In genomic region chr2:71332413-71332866, GRCh38 we compare ENCODE assay signal across 8 cellular contexts. TPM values are rescaled to one million over a fixed set of nuclear protein-coding genes. Genes with fewer than 3 reads are reported as not detected.
DNase-seq lines count a peak whose midpoint lies in the region; ATAC-seq and TF ChIP-seq lines count a peak whose summit lies in the region.

No MANE protein-coding gene starts in this region.

- peak overlapping the region; percentile 97 for H3K27ac Mint-ChIP-seq in stimulated activated naive CD8-positive, alpha-beta T cell treated with anti-CD3 and anti-CD28 coated beads, Interleukin-15, Interleukin-2, amounts not matched to agents 100 ng/mL and 50 ng/mL, for 24 hours

- no peak overlapping the region for H2BK12ac ChIP-seq in mesenchymal stem cell (ENCODE audit: low read length in 2 of 2)

- peak overlapping the region in 1 of 2 experiments; percentile 95 for H3K18ac ChIP-seq in mesenchymal stem cell (ENCODE audit: low read depth in 1 of 2, low read length in 2 of 2)

- H3K9ac ChIP-seq in mesenchymal stem cell (ENCODE audit: low read length) = peak overlapping the region; percentile 99

- DNase-seq in stimulated activated naive CD8-positive, alpha-beta T cell treated with anti-CD3 and anti-CD28 coated beads, Interleukin-15, Interleukin-2, amounts not matched to agents 100 U/mL and 50 U/mL, for 24 hours = no peak
- DNase-seq in astrocyte of the spinal cord (ENCODE audit: low read depth, low spot score) (peak; percentile 13), mesenchymal stem cell (no peak), aorta (no peak), sciatic nerve (ENCODE audit: low spot score) (no peak), dedifferentiated amniotic fluid mesenchymal stem cell (ENCODE audit: extremely low spot score) (no peak)

- H4K8ac ChIP-seq in mesenchymal stem cell (ENCODE audit: low read length) = no peak overlapping the region

- H3K4me1 Mint-ChIP-seq in stimulated activated naive CD8-positive, alpha-beta T cell treated with anti-CD3 and anti-CD28 coated beads, Interleukin-15, Interleukin-2, amounts not matched to agents 100 ng/mL and 50 ng/mL, for 24 hours (ENCODE audit: low read depth) = peaks cover 49% of the 10 kb centered on the region

- H3K14ac ChIP-seq in mesenchymal stem cell (ENCODE audit: low read length in 2 of 2) = no peak overlapping the region

- H2AK5ac ChIP-seq in mesenchymal stem cell (ENCODE audit: low read length, severe bottlenecking) = no peak overlapping the region

- H2BK120ac ChIP-seq in mesenchymal stem cell (ENCODE audit: low read depth, low read length) = no peak overlapping the region

- no peak for TF ChIP-seq CTCF in astrocyte of the spinal cord (IDR thresholded peaks at IDR 0.05; ENCODE audit: low read depth, low read length)

- intact Hi-C loops in aorta (cut with DNase I) (loop anchor here in 1 of 2 donors (10.0 kb wide), 1 partner anchor 108 kb away; the partner anchor contains the start of gene PAIP2B), sciatic nerve (cut with DNase I) (no loop called here)

- H3K9me3 Mint-ChIP-seq in stimulated activated naive CD8-positive, alpha-beta T cell treated with anti-CD3 and anti-CD28 coated beads, Interleukin-15, Interleukin-2, amounts not matched to agents 100 ng/mL and 50 ng/mL, for 24 hours = no peaks in the 10 kb centered on the region

- no peaks in the 10 kb centered on the region for H3K79me1 ChIP-seq in mesenchymal stem cell (replicated peaks; ENCODE audit: low read length, poor library complexity, severe bottlenecking)

- H2BK5ac ChIP-seq in mesenchymal stem cell (ENCODE audit: low read depth, low read length, poor library complexity, severe bottlenecking) = no peak overlapping the region

- H3K23ac ChIP-seq in mesenchymal stem cell (ENCODE audit: low read length in 2 of 2) = no peak overlapping the region

- H4K91ac ChIP-seq in mesenchymal stem cell (ENCODE audit: low read length) = no peak overlapping the region

- peak overlapping the region; percentile 98 for H3K4me3 Mint-ChIP-seq in stimulated activated naive CD8-positive, alpha-beta T cell treated with anti-CD3 and anti-CD28 coated beads, Interleukin-15, Interleukin-2, amounts not matched to agents 100 ng/mL and 50 ng/mL, for 24 hours

- H3K9me3 ChIP-seq in mesenchymal stem cell (ENCODE audit: control insufficient read depth, low read length) = no peaks in the 10 kb centered on the region
- H3K9me3 ChIP-seq in aorta (ENCODE audit: control insufficient read depth, low read length) = no peaks in the 10 kb centered on the region

- H3K27me3 ChIP-seq in mesenchymal stem cell (ENCODE audit: control insufficient read depth in 1 of 2, insufficient read depth in 1 of 2, low read length in 2 of 2) (no peaks in the 10 kb centered on the region), aorta (ENCODE audit: control insufficient read depth in 1 of 2, insufficient read depth in 2 of 2, low read length in 1 of 2) (no peaks in the 10 kb centered on the region)

- H2BK15ac ChIP-seq in mesenchymal stem cell (ENCODE audit: low read depth, poor library complexity, severe bottlenecking) = no peak overlapping the region

- H3K27ac ChIP-seq in mesenchymal stem cell (ENCODE audit: low read length, poor library complexity, severe bottlenecking) = no peak overlapping the region
- peak overlapping the region in 1 of 2 donors; percentile 54 for H3K27ac ChIP-seq in aorta (ENCODE audit: low read depth in 1 of 2, low read length in 2 of 2)

- ATAC-seq in stimulated activated naive CD8-positive, alpha-beta T cell treated with anti-CD3 and anti-CD28 coated beads, Interleukin-15, Interleukin-2, amounts not matched to agents 100 U/mL and 50 U/mL, for 24 hours = no peak
- ATAC-seq in aorta (ENCODE audit: low FRiP score) (no peak), sciatic nerve (no peak), HG03457 (IDR thresholded peaks at IDR 0.05; ENCODE audit: unreplicated experiment) (no peak)

- WGBS in mesenchymal stem cell = under 1% methylated on average over 8 of the region's 8 CpGs
- 1% methylated on average over 8 of the region's 8 CpGs for WGBS in aorta, 2 donors

- H3K36me3 Mint-ChIP-seq in stimulated activated naive CD8-positive, alpha-beta T cell treated with anti-CD3 and anti-CD28 coated beads, Interleukin-15, Interleukin-2, amounts not matched to agents 100 ng/mL and 50 ng/mL, for 24 hours (ENCODE audit: low read depth) = peaks cover 11% of the 10 kb centered on the region

- no peak overlapping the region for H2AFZ ChIP-seq in mesenchymal stem cell (ENCODE audit: low read depth, low read length)

- in situ Hi-C loops in astrocyte of the spinal cord (cut with HindIII; ENCODE audit: low sequenced_read_pairs) = no loop called here

- peak overlapping the region; percentile 96 for H3K4me3 ChIP-seq in astrocyte of the spinal cord (ENCODE audit: low read depth, low read length)
- H3K4me3 ChIP-seq in mesenchymal stem cell (ENCODE audit: insufficient read depth in 1 of 2, low read depth in 1 of 2, low read length in 2 of 2) = peak overlapping the region; percentile 96 to 97
- peak overlapping the region; percentile 51 to 93 for H3K4me3 ChIP-seq in aorta (ENCODE audit: low read length in 2 of 2)

- peaks cover 0 to 3% of the 10 kb centered on the region in 2 experiments for H3K36me3 ChIP-seq in mesenchymal stem cell (ENCODE audit: control insufficient read depth in 1 of 2, insufficient read depth in 2 of 2, low read depth in 1 of 2, low read length in 2 of 2)
- no peaks in the 10 kb centered on the region for H3K36me3 ChIP-seq in aorta (ENCODE audit: control insufficient read depth in 1 of 2, insufficient read depth in 2 of 2, low read length in 1 of 2)

- peaks cover 6% of the 10 kb centered on the region for H3K4me1 ChIP-seq in mesenchymal stem cell (ENCODE audit: control insufficient read depth, insufficient read depth, low read depth, low read length)
- H3K4me1 ChIP-seq in aorta (ENCODE audit: control insufficient read depth in 1 of 2, insufficient read depth in 2 of 2, low read length in 2 of 2) = no peaks in the 10 kb centered on the region

- H3K27me3 Mint-ChIP-seq in stimulated activated naive CD8-positive, alpha-beta T cell treated with anti-CD3 and anti-CD28 coated beads, Interleukin-15, Interleukin-2, amounts not matched to agents 100 ng/mL and 50 ng/mL, for 24 hours = peaks cover 4% of the 10 kb centered on the region

- H3K4me2 ChIP-seq in mesenchymal stem cell (ENCODE audit: low read length, poor library complexity, severe bottlenecking) = peak overlapping the region; percentile 35

- H3K4ac ChIP-seq in mesenchymal stem cell (ENCODE audit: low read depth in 1 of 2, low read length in 2 of 2) = peak overlapping the region in 1 of 2 experiments; percentile 52

RNA-seq across cellular contexts. Expression of gene ZNF638, which starts 0.9 kb away (rescaled TPM):
- 52.8 TPM for polyA plus RNA-seq in mesenchymal stem cell (2013, experiment 1 of 2)
- polyA plus RNA-seq in mesenchymal stem cell (2013, experiment 2 of 2) = 51.0 TPM
- total RNA-seq in aorta = 100 to 1,000 TPM; 143 to 184 TPM
- 100 to 1,000 TPM in 1 of 2 donors, 10 to 100 TPM in 1; 23.8 to 110 TPM for polyA plus RNA-seq in aorta
- 211 TPM for total RNA-seq in sciatic nerve
